ENCODE assay signal across 1 cellular context in the genomic region with DNA sequence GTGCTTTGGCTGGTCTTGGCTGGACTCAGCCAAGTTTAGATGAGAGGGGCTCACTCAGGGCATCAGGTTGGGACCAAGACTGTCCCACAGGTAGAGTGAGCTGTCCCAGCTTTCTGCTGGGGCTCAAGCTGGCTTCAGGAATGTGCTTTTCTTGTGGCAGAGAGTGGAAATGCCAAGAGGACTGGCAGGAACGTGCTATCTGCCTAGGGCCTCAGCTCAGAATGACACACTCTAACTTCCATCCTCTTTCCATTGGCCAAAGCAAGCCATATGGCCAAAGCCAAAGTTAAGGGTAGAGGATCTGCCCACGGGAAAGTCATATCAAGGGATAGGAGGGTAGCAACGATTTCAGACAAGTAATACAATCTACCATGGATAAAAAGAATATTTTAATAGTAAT.
TF ChIP-seq lines count a peak whose summit lies in the region.

No MANE protein-coding gene starts in this region.

TF ChIP-seq in A549, 52 proteins besides CTCF, POLR2A, EP300 and RAD21 (continued from another document):
- TF ChIP-seq, protein P1, sequence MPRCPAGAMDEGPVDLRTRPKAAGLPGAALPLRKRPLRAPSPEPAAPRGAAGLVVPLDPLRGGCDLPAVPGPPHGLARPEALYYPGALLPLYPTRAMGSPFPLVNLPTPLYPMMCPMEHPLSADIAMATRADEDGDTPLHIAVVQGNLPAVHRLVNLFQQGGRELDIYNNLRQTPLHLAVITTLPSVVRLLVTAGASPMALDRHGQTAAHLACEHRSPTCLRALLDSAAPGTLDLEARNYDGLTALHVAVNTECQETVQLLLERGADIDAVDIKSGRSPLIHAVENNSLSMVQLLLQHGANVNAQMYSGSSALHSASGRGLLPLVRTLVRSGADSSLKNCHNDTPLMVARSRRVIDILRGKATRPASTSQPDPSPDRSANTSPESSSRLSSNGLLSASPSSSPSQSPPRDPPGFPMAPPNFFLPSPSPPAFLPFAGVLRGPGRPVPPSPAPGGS (IDR thresholded peaks at IDR 0.05), result no peak
- TF ChIP-seq, protein P2, sequence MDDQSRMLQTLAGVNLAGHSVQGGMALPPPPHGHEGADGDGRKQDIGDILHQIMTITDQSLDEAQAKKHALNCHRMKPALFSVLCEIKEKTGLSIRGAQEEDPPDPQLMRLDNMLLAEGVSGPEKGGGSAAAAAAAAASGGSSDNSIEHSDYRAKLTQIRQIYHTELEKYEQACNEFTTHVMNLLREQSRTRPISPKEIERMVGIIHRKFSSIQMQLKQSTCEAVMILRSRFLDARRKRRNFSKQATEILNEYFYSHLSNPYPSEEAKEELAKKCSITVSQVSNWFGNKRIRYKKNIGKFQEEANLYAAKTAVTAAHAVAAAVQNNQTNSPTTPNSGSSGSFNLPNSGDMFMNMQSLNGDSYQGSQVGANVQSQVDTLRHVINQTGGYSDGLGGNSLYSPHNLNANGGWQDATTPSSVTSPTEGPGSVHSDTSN (IDR thresholded peaks at IDR 0.05), result no peak
- TF ChIP-seq, protein P3, sequence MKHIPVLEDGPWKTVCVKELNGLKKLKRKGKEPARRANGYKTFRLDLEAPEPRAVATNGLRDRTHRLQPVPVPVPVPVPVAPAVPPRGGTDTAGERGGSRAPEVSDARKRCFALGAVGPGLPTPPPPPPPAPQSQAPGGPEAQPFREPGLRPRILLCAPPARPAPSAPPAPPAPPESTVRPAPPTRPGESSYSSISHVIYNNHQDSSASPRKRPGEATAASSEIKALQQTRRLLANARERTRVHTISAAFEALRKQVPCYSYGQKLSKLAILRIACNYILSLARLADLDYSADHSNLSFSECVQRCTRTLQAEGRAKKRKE (CRISPR knock-in tag; IDR thresholded peaks at IDR 0.05; ENCODE audit: low read depth), result no peak
- TF ChIP-seq CHD4 (IDR thresholded peaks at IDR 0.05; ENCODE audit: borderline replicate concordance) (no peak), FOSL2 (IDR thresholded peaks at IDR 0.05) (no peak), FOSL2 (CRISPR knock-in tag; IDR thresholded peaks at IDR 0.05) (no peak)
